Comparison of ENCODE assay signal across 25 cellular contexts in genomic region chr4:8235686-8236085, GRCh38.
"Had no signal": no experiment of that assay in that cellular context is flagged by ENCODE, and none has a peak within 500 bp of the region (broad histone marks: within the 10 kb centered on the region; RNA-seq: fewer than 3 reads in every experiment).

No MANE protein-coding gene starts in this region.

- H3K4me1 Mint-ChIP-seq: activated CD4-positive, alpha-beta T cell treated with anti-CD3 and anti-CD28 coated beads, Interleukin-2, amount 10 ng/mL, durations not matched to agents 24 days and 14 days; brain had no signal

- H3K27me3 Mint-ChIP-seq: activated CD4-positive, alpha-beta T cell treated with anti-CD3 and anti-CD28 coated beads, Interleukin-2, amount 10 ng/mL, durations not matched to agents 24 days and 14 days; activated CD8-positive, alpha-beta T cell treated with anti-CD3 and anti-CD28 coated beads for 36 hours; activated naive CD4-positive, alpha-beta T cell treated with anti-CD3 and anti-CD28 coated beads, Interleukin-2, amount 50 U/mL, for 24 hours; activated naive CD8-positive, alpha-beta T cell treated with anti-CD3 and anti-CD28 coated beads, Interleukin-2, amount 50 U/mL, for 24 hours; activated T-cell treated with anti-CD3 and anti-CD28 coated beads, Interleukin-2, amount 50 U/mL, for 24 hours had no signal

- H3K4me2 ChIP-seq: PC-9 had no signal

- DNase-seq: activated CD4-positive, alpha-beta T cell treated with anti-CD3 and anti-CD28 coated beads, Interleukin-2, amount 10 ng/mL, durations not matched to agents 24 days and 14 days; activated CD4-positive, alpha-beta T cell treated with anti-CD3 and anti-CD28 coated beads, Interleukin-2, amount 50 U/mL, for 4 hours; activated CD8-positive, alpha-beta T cell treated with anti-CD3 and anti-CD28 coated beads for 36 hours; activated gamma-delta T cell; activated naive CD4-positive, alpha-beta T cell treated with Interleukin-2 at 50 U/mL for 16 hours; activated naive CD8-positive, alpha-beta T cell treated with anti-CD3 and anti-CD28 coated beads, Interleukin-2, amount 50 U/mL, for 24 hours; activated T-cell treated with anti-CD3 and anti-CD28 coated beads, Interleukin-2, amount 50 U/mL, for 24 hours; anterior cingulate cortex; caudate nucleus; cerebellar nuclear complex; Kasumi-1; KBM-7; MG63; MV-4-11; NCI-H1092; NCI-H1436 treated with DMSO at 0.1 percent for 48 hours; NCI-H1694 treated with DMSO at 0.1 percent for 48 hours; NCI-H748 treated with DMSO at 0.1 percent for 48 hours; NK-92 treated with Interleukin-12 subunit alpha and Interleukin-12 subunit beta, amount 100 ng/mL, for 24 hours; Right ventricle myocardium superior had no signal

- H3K4me3 Mint-ChIP-seq: activated CD4-positive, alpha-beta T cell treated with anti-CD3 and anti-CD28 coated beads, Interleukin-2, amount 10 ng/mL, durations not matched to agents 24 days and 14 days; activated CD8-positive, alpha-beta T cell treated with anti-CD3 and anti-CD28 coated beads for 36 hours; activated naive CD4-positive, alpha-beta T cell treated with anti-CD3 and anti-CD28 coated beads, Interleukin-2, amount 50 U/mL, for 24 hours; activated naive CD8-positive, alpha-beta T cell treated with anti-CD3 and anti-CD28 coated beads, Interleukin-2, amount 50 U/mL, for 24 hours; activated T-cell treated with anti-CD3 and anti-CD28 coated beads, Interleukin-2, amount 50 U/mL, for 24 hours; brain had no signal

- H3K4me3 ChIP-seq: MG63, PC-9, SK-N-MC had no signal

- H3K27ac ChIP-seq: PC-9, SK-N-MC had no signal

- H3K27ac Mint-ChIP-seq: activated CD4-positive, alpha-beta T cell treated with anti-CD3 and anti-CD28 coated beads, Interleukin-2, amount 10 ng/mL, durations not matched to agents 24 days and 14 days; activated CD8-positive, alpha-beta T cell treated with anti-CD3 and anti-CD28 coated beads for 36 hours; activated naive CD4-positive, alpha-beta T cell treated with anti-CD3 and anti-CD28 coated beads, Interleukin-2, amount 50 U/mL, for 24 hours; activated naive CD8-positive, alpha-beta T cell treated with anti-CD3 and anti-CD28 coated beads, Interleukin-2, amount 50 U/mL, for 24 hours; activated T-cell treated with anti-CD3 and anti-CD28 coated beads, Interleukin-2, amount 50 U/mL, for 24 hours; activated T-helper 2 cell treated with anti-CD3 and anti-CD28 coated beads, Interferon-gamma antibody, Interleukin-2, Interleukin-4, amounts not matched to agents 10 μg/mL and 5 μg/mL and 100 μg/mL, durations not matched to agents 14 hours and 24 hours and 36 hours; brain had no signal

- H2AFZ ChIP-seq: PC-9 had no signal

- H3K9me3 ChIP-seq: MG63 had no signal

- H3K27me3 ChIP-seq: MG63 had no signal

- H3K36me3 ChIP-seq: MG63 had no signal

- H3K36me3 Mint-ChIP-seq: activated naive CD4-positive, alpha-beta T cell treated with anti-CD3 and anti-CD28 coated beads, Interleukin-2, amount 50 U/mL, for 24 hours; brain had no signal

- H3K9me3 Mint-ChIP-seq: activated CD4-positive, alpha-beta T cell treated with anti-CD3 and anti-CD28 coated beads, Interleukin-2, amount 10 ng/mL, durations not matched to agents 24 days and 14 days; activated CD8-positive, alpha-beta T cell treated with anti-CD3 and anti-CD28 coated beads for 36 hours; activated naive CD4-positive, alpha-beta T cell treated with anti-CD3 and anti-CD28 coated beads, Interleukin-2, amount 50 U/mL, for 24 hours; activated naive CD8-positive, alpha-beta T cell treated with anti-CD3 and anti-CD28 coated beads, Interleukin-2, amount 50 U/mL, for 24 hours; activated T-cell treated with anti-CD3 and anti-CD28 coated beads, Interleukin-2, amount 50 U/mL, for 24 hours; activated T-helper 2 cell treated with anti-CD3 and anti-CD28 coated beads, Interferon-gamma antibody, Interleukin-2, Interleukin-4, amounts not matched to agents 10 μg/mL and 5 μg/mL and 100 μg/mL, durations not matched to agents 14 hours and 24 hours and 36 hours had no signal

- ATAC-seq: activated CD8-positive, alpha-beta T cell treated with anti-CD3 and anti-CD28 coated beads for 36 hours; activated naive CD8-positive, alpha-beta T cell treated with anti-CD3 and anti-CD28 coated beads, Interleukin-2, amount 50 U/mL, for 24 hours had no signal
